In genomic region chr19:45598267-45599011, GRCh38 we compare ENCODE assay signal across 8 cellular contexts. TPM values are rescaled to one million over a fixed set of nuclear protein-coding genes. Genes with fewer than 3 reads are reported as not detected.
DNase-seq lines count a peak whose midpoint lies in the region; ATAC-seq and TF ChIP-seq lines count a peak whose summit lies in the region.
"Had no signal": no experiment of that assay in that cellular context is flagged by ENCODE, and none has a peak within 500 bp of the region (broad histone marks: within the 10 kb centered on the region; RNA-seq: fewer than 3 reads in every experiment).

No MANE protein-coding gene starts in this region.

- DNase-seq in GM10266 (ENCODE audit: extremely low spot score) (peak; percentile 25), NT2/D1 (ENCODE audit: low read depth, low spot score) (no peak), esophagus muscularis mucosa (ENCODE audit: extremely low spot score) (no peak), sciatic nerve (ENCODE audit: low spot score) (no peak), putamen (ENCODE audit: low spot score) (no peak)
- DNase-seq in effector CD4-positive, alpha-beta T cell = no peak
- DNase-seq: activated effector memory CD4-positive, alpha-beta T cell treated with anti-CD3 and anti-CD28 coated beads, Interleukin-2, amount 50 U/mL, for 16 hours had no signal

- H3K4me3 ChIP-seq in NT2/D1 (ENCODE audit: insufficient read length, low read depth) (peak overlapping the region; percentile 15), esophagus muscularis mucosa (peak overlapping the region in 2 of 4 donors; percentile 3 to 56)

- no peak for TF ChIP-seq POLR2A in esophagus muscularis mucosa (IDR thresholded peaks at IDR 0.05; ENCODE audit: low read depth)

- ATAC-seq in sciatic nerve (peak; percentile 34), HG03280 (IDR thresholded peaks at IDR 0.05; ENCODE audit: unreplicated experiment) (no peak)

- H3K27ac ChIP-seq in esophagus muscularis mucosa (replicated peaks in 1 of 4) = peak overlapping the region; percentile 20 to 49 (median 44)

- no peak for TF ChIP-seq EP300 in esophagus muscularis mucosa (IDR thresholded peaks at IDR 0.05)

- H3K9ac ChIP-seq in NT2/D1 (ENCODE audit: insufficient read length, low read depth) = peak overlapping the region; percentile 21

- 6% methylated on average over 22 of the region's 22 CpGs for WGBS in esophagus muscularis mucosa

- H3K9me3 ChIP-seq in NT2/D1 (ENCODE audit: insufficient read depth, low read length) (no peaks in the 10 kb centered on the region), esophagus muscularis mucosa (no peaks in the 10 kb centered on the region)

- H3K27me3 ChIP-seq in NT2/D1 (ENCODE audit: insufficient read depth, insufficient read length) (peaks cover 48% of the 10 kb centered on the region), esophagus muscularis mucosa (peaks cover 0 to 98% (median 40%) of the 10 kb centered on the region in 4 donors)

- no peaks in the 10 kb centered on the region for H3K36me3 ChIP-seq in NT2/D1 (ENCODE audit: insufficient read depth, insufficient read length, low read length)
- no peaks in the 10 kb centered on the region for H3K36me3 ChIP-seq in esophagus muscularis mucosa

- TF ChIP-seq CTCF in GM10266 (IDR thresholded peaks at IDR 0.05; ENCODE audit: control insufficient read depth, insufficient read depth, low read depth, missing control alignments) (no peak), esophagus muscularis mucosa (IDR thresholded peaks at IDR 0.05) (no peak)

- intact Hi-C loops in esophagus muscularis mucosa (cut with DNase I) (no loop called here), sciatic nerve (cut with DNase I) (no loop called here)

- peaks cover 8% of the 10 kb centered on the region for H3K4me1 ChIP-seq in NT2/D1 (ENCODE audit: insufficient read depth, insufficient read length)
- H3K4me1 ChIP-seq in esophagus muscularis mucosa = peaks cover 27 to 45% (median 39%) of the 10 kb centered on the region in 4 donors

RNA-seq across cellular contexts. Expression of gene GPR4, which starts 3.6 kb away (rescaled TPM):
- total RNA-seq in esophagus muscularis mucosa = 1 to 10 TPM in 3 of 4 donors, under 1 TPM in 1; 0.42 to 6.6 (median 4.8) TPM
- 29.7 TPM for total RNA-seq in sciatic nerve

RNA-seq across cellular contexts. Expression of gene OPA3, which starts 13.8 kb away (rescaled TPM):
- total RNA-seq in esophagus muscularis mucosa = 10 to 100 TPM in 2 of 4 donors, 1 to 10 TPM in 2; 6.2 to 20.0 (median 13.8) TPM
- total RNA-seq in sciatic nerve = 10.7 TPM

RNA-seq across cellular contexts. Expression of gene EML2, which starts 40.8 kb away (rescaled TPM):
- 10 to 100 TPM; 12.0 to 28.4 (median 18.3) TPM for total RNA-seq in esophagus muscularis mucosa
- total RNA-seq in sciatic nerve = 43.3 TPM
